Comparison of ENCODE assay signal across 1 cellular context in the genomic region with DNA sequence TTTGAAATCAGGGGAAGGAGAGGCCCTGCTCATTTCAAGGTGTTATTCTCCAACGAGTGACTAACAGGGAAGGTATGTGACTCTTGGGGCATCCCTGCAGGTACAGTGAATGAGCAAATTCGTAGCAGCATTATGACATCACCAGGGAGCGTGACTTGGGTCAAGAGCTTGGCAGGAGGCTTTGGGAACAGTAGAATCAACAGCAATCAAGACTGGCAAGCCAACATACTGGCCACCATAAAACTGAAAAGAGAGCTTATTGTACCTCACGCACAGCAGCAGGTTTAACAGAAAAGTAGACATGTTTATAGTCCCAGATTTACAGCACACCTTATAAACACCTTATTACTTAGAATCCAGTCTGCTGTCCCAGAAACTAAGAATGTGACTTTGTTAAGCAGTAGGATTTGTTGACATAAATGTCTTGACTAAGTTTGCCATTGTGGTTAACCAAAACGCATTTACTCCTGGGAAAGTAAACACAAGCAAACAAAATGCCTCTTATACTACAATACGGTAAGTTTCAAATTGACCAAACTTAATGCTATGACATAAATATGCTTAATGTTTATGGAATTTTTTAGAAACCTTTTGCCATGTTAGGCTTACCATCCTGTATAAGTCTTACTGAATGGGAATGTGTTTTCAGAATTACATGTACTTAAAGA.
TF ChIP-seq lines count a peak whose summit lies in the region.

No MANE protein-coding gene starts in this region.

TF ChIP-seq in HCT116, 20 proteins besides CTCF, POLR2A, EP300 and RAD21 (continued from another document):
- TF ChIP-seq, protein P1, sequence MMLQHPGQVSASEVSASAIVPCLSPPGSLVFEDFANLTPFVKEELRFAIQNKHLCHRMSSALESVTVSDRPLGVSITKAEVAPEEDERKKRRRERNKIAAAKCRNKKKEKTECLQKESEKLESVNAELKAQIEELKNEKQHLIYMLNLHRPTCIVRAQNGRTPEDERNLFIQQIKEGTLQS (IDR thresholded peaks at IDR 0.05) = peak; percentile 63
- no peak for TF ChIP-seq SRF (IDR thresholded peaks at IDR 0.05; ENCODE audit: low read depth)
- TF ChIP-seq TCF7L2 (IDR thresholded peaks at IDR 0.05; ENCODE audit: borderline replicate concordance, extremely low read depth, insufficient read depth, insufficient read length) = no peak
- no peak for TF ChIP-seq POLR2AphosphoS5 (IDR thresholded peaks at IDR 0.05; ENCODE audit: low read depth, low read length)
- no peak for TF ChIP-seq ZFX (IDR thresholded peaks at IDR 0.05)
- TF ChIP-seq EZH2phosphoT487 (IDR thresholded peaks at IDR 0.05; ENCODE audit: borderline replicate concordance) = no peak
- no peak for TF ChIP-seq ZNF274 (IDR thresholded peaks at IDR 0.05; ENCODE audit: low read depth, low read length)
- TF ChIP-seq, protein P2, sequence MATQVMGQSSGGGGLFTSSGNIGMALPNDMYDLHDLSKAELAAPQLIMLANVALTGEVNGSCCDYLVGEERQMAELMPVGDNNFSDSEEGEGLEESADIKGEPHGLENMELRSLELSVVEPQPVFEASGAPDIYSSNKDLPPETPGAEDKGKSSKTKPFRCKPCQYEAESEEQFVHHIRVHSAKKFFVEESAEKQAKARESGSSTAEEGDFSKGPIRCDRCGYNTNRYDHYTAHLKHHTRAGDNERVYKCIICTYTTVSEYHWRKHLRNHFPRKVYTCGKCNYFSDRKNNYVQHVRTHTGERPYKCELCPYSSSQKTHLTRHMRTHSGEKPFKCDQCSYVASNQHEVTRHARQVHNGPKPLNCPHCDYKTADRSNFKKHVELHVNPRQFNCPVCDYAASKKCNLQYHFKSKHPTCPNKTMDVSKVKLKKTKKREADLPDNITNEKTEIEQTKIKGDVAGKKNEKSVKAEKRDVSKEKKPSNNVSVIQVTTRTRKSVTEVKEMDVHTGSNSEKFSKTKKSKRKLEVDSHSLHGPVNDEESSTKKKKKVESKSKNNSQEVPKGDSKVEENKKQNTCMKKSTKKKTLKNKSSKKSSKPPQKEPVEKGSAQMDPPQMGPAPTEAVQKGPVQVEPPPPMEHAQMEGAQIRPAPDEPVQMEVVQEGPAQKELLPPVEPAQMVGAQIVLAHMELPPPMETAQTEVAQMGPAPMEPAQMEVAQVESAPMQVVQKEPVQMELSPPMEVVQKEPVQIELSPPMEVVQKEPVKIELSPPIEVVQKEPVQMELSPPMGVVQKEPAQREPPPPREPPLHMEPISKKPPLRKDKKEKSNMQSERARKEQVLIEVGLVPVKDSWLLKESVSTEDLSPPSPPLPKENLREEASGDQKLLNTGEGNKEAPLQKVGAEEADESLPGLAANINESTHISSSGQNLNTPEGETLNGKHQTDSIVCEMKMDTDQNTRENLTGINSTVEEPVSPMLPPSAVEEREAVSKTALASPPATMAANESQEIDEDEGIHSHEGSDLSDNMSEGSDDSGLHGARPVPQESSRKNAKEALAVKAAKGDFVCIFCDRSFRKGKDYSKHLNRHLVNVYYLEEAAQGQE (IDR thresholded peaks at IDR 0.05; ENCODE audit: low read depth) = no peak
- TF ChIP-seq CEBPB (IDR thresholded peaks at IDR 0.05; ENCODE audit: low read depth) = 0 out of 2 replicates have a peak, but pooled peaks have one; percentile 30
- TF ChIP-seq, protein P3, sequence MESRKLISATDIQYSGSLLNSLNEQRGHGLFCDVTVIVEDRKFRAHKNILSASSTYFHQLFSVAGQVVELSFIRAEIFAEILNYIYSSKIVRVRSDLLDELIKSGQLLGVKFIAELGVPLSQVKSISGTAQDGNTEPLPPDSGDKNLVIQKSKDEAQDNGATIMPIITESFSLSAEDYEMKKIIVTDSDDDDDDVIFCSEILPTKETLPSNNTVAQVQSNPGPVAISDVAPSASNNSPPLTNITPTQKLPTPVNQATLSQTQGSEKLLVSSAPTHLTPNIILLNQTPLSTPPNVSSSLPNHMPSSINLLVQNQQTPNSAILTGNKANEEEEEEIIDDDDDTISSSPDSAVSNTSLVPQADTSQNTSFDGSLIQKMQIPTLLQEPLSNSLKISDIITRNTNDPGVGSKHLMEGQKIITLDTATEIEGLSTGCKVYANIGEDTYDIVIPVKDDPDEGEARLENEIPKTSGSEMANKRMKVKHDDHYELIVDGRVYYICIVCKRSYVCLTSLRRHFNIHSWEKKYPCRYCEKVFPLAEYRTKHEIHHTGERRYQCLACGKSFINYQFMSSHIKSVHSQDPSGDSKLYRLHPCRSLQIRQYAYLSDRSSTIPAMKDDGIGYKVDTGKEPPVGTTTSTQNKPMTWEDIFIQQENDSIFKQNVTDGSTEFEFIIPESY (IDR thresholded peaks at IDR 0.05; ENCODE audit: extremely low read depth, insufficient replicate concordance, low read length) = no peak
- no peak for TF ChIP-seq ELF1 (IDR thresholded peaks at IDR 0.05; ENCODE audit: borderline replicate concordance, low read depth)
